In the genomic region with DNA sequence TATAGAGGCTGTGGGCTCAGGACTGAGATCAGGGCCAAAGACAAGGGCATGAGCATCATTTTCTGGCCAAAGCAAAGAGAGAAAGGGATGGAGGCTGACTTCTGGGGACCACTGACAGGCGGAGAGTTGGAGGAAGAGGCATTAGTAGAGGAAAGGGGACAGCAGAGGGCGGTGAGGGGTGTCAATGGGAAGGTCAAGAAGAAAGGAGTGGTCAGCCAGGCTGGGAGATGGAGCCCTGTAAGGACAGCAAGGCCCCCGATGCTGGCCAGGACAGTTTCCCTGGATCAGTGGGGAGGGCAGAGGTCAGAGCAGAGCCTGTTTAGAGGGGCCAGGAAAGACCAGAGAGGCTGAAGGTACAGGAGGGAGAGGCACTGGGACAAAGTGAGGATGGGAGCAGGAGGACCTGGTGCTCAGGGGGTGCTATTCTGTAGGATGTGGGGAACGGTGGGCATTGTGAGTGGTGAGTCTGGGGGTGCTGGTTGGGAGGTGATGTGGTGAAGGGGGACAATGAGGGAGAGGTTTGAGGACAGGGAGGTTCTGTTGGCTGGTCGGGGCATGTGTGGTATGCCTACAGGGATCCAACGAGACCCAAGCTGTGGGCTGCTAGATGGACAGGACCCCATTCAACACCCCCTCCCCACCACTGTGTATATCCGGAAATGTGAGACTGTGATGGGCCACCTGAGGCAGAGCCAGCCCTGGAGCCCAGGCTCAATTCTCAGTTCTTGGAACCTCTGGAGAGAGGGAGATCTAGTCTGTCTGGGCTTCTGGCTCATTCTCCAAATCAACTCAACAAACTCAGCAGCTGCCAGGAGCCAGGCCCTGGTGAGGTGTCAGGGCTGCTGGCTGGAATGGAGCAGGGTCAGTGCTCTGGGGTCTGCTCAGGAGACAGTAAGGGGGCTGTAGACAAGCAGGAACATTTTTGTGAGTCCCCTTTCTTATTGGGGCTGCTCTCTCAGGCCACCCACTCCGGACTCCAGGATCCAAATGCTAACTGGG, we compare ENCODE assay signal across 22 cellular contexts. TPM values are rescaled to one million over a fixed set of nuclear protein-coding genes. Genes with fewer than 3 reads are reported as not detected.
A peak's percentile ranks its signal among the peaks of the same experiment; 100 is the strongest.
DNase-seq lines count a peak whose midpoint lies in the region; ATAC-seq and TF ChIP-seq lines count a peak whose summit lies in the region.
"Had no signal": no experiment of that assay in that cellular context is flagged by ENCODE, and none has a peak within 500 bp of the region (broad histone marks: within the 10 kb centered on the region; RNA-seq: fewer than 3 reads in every experiment).

No MANE protein-coding gene starts in this region.

- POLR2A ChIA-PET in GM10248 (lab: Yijun Ruan, JAX), result no interaction called here

- CTCF ChIA-PET in GM10248 (lab: Yijun Ruan, JAX), result no interaction called here

- H3K9me3 ChIP-seq in esophagus muscularis mucosa (no peaks in the 10 kb centered on the region), spleen (no peaks in the 10 kb centered on the region)

- no peaks in the 10 kb centered on the region for H3K27me3 Mint-ChIP-seq in stimulated activated naive CD8-positive, alpha-beta T cell treated with anti-CD3 and anti-CD28 coated beads, Interleukin-15, amount 100 ng/mL, for 72 hours

- H3K9me3 Mint-ChIP-seq in stimulated activated naive CD8-positive, alpha-beta T cell treated with anti-CD3 and anti-CD28 coated beads, Interleukin-15, amount 100 ng/mL, for 72 hours, result no peaks in the 10 kb centered on the region
- H3K9me3 Mint-ChIP-seq: CD8-positive, alpha-beta T cell had no signal

- intact Hi-C loops in esophagus muscularis mucosa (cut with DNase I) (no loop called here), spleen (cut with DNase I; ENCODE audit: low total_unique reads) (no loop called here)

- 88% methylated on average over 8 of the region's 8 CpGs for whole genome bisulfite sequencing in esophagus muscularis mucosa
- WGBS in spleen, 5 donors, result 62 to 86% (median 82%) methylated on average over 7 to 8 of the region's 8 CpGs

- H3K27ac ChIP-seq in esophagus muscularis mucosa (replicated peaks in 1 of 4) (no peak overlapping the region), spleen (no peak overlapping the region)

- H3K4me3 ChIP-seq in esophagus muscularis mucosa (no peak overlapping the region), spleen (no peak overlapping the region)

- H3K27me3 ChIP-seq in esophagus muscularis mucosa (no peaks in the 10 kb centered on the region), spleen (replicated peaks in 1 of 7) (no peaks in the 10 kb centered on the region)

- H3K4me3 Mint-ChIP-seq in stimulated activated naive CD8-positive, alpha-beta T cell treated with anti-CD3 and anti-CD28 coated beads, Interleukin-15, amount 100 ng/mL, for 72 hours, result no peak overlapping the region
- H3K4me3 Mint-ChIP-seq: CD8-positive, alpha-beta T cell had no signal

- H3K36me3 ChIP-seq in esophagus muscularis mucosa, result no peaks in the 10 kb centered on the region
- H3K36me3 ChIP-seq in spleen, result no peaks in the 10 kb centered on the region

- H3K4me1 ChIP-seq in esophagus muscularis mucosa (no peaks in the 10 kb centered on the region), spleen (no peaks in the 10 kb centered on the region)

- H3K4me1 Mint-ChIP-seq in stimulated activated naive CD8-positive, alpha-beta T cell treated with anti-CD3 and anti-CD28 coated beads, Interleukin-15, amount 100 ng/mL, for 72 hours, result no peaks in the 10 kb centered on the region

- no peak for TF ChIP-seq EP300 in esophagus muscularis mucosa (IDR thresholded peaks at IDR 0.05)

- peak; percentile 8 for DNase-seq in NCI-H345 treated with DMSO at 0.1 percent for 48 hours (lab: John Stamatoyannopoulos, UW; ENCODE audit: unreplicated experiment)
- no peak for DNase-seq in NCI-H345 (lab: John Stamatoyannopoulos, UW)
- DNase-seq in GM10248 (ENCODE audit: extremely low spot score), result peak; percentile 10
- peak; percentile 82 for DNase-seq in esophagus muscularis mucosa (ENCODE audit: extremely low spot score)
- peak; percentile 51 for DNase-seq in spleen
- DNase-seq in stimulated activated naive CD8-positive, alpha-beta T cell treated with anti-CD3 and anti-CD28 coated beads, Interleukin-15, amount 100 ng/mL, for 72 hours, result no peak
- no peak for DNase-seq in DMS153 (lab: John Stamatoyannopoulos, UW)
- DNase-seq: CD8-positive, alpha-beta T cell; DMS79 treated with DMSO at 0.1 percent for 48 hours; GOT3; IMR-90; Kasumi-1; MM.1S; NCI-H2029 treated with DMSO at 0.1 percent for 48 hours; NCI-H2171 treated with DMSO at 0.1 percent for 48 hours; NCI-H524; SIG-M5 had no signal

- ATAC-seq in GM21526 (IDR thresholded peaks at IDR 0.05; ENCODE audit: low FRiP score, unreplicated experiment), result no peak
- no peak for ATAC-seq in stimulated activated naive CD8-positive, alpha-beta T cell treated with anti-CD3 and anti-CD28 coated beads, Interleukin-15, amount 100 ng/mL, for 72 hours
- ATAC-seq: CD8-positive, alpha-beta T cell had no signal

- TF ChIP-seq POLR2A in esophagus muscularis mucosa (IDR thresholded peaks at IDR 0.05; ENCODE audit: low read depth), result no peak
- no peak for TF ChIP-seq POLR2A in spleen (IDR thresholded peaks at IDR 0.05)

- no peak overlapping the region for H3K27ac Mint-ChIP-seq in stimulated activated naive CD8-positive, alpha-beta T cell treated with anti-CD3 and anti-CD28 coated beads, Interleukin-15, amount 100 ng/mL, for 72 hours
- H3K27ac Mint-ChIP-seq: CD8-positive, alpha-beta T cell had no signal

- TF ChIP-seq CTCF in GM10248 (IDR thresholded peaks at IDR 0.05; ENCODE audit: control extremely low read depth, extremely low read depth, low read depth, missing control alignments) (no peak), esophagus muscularis mucosa (IDR thresholded peaks at IDR 0.05) (no peak), spleen (IDR thresholded peaks at IDR 0.05 in 8 of 11, conservative IDR thresholded peaks at IDR 0.05 in 3 of 11) (no peak)

RNA-seq across cellular contexts. Expression of gene FAM151A, which starts 1.4 kb away (rescaled TPM):
- total RNA-seq in esophagus muscularis mucosa (not detected), spleen (1 to 10 TPM in 1 of 7 donors, under 1 TPM in 5, not detected in 1; 0.70 to 1.2 (median 0.75) TPM)
- 1 to 10 TPM; 2.9 to 4.2 (median 3.8) TPM for polyA plus RNA-seq in spleen
- total RNA-seq: A172; CD8-positive, alpha-beta T cell; HT1080; IMR-90 had no signal
- polyA plus RNA-seq: BJ, IMR-90 had no signal

RNA-seq across cellular contexts. Expression of gene MROH7, which starts 16.8 kb away (rescaled TPM):
- total RNA-seq in esophagus muscularis mucosa (10 to 100 TPM; 11.6 to 20.8 (median 14.8) TPM), spleen (1 to 10 TPM; 1.1 to 3.6 (median 1.6) TPM)
- 1 to 10 TPM in 1 of 3 donors, under 1 TPM in 2; 0.36 to 1.2 (median 0.58) TPM for polyA plus RNA-seq in spleen
- total RNA-seq: A172; CD8-positive, alpha-beta T cell; G401; HT1080; IMR-90 had no signal
- polyA plus RNA-seq: IMR-90 had no signal

Comparison
In these comparisons a context has a peak if more than half of its experiments do, and no peak if none do; other contexts are left out.
1. DNase-seq: peak in NCI-H345 treated with DMSO at 0.1 percent for 48 hours (single experiment), GM10248 (single experiment), esophagus muscularis mucosa (single experiment) and spleen (single experiment); none in NCI-H345 (single experiment), stimulated activated naive CD8-positive, alpha-beta T cell treated with anti-CD3 and anti-CD28 coated beads, Interleukin-15, amount 100 ng/mL, for 72 hours (0 of 2) and DMS153 (single experiment).